Comparison of ENCODE assay signal across 8 cellular contexts in the genomic region with DNA sequence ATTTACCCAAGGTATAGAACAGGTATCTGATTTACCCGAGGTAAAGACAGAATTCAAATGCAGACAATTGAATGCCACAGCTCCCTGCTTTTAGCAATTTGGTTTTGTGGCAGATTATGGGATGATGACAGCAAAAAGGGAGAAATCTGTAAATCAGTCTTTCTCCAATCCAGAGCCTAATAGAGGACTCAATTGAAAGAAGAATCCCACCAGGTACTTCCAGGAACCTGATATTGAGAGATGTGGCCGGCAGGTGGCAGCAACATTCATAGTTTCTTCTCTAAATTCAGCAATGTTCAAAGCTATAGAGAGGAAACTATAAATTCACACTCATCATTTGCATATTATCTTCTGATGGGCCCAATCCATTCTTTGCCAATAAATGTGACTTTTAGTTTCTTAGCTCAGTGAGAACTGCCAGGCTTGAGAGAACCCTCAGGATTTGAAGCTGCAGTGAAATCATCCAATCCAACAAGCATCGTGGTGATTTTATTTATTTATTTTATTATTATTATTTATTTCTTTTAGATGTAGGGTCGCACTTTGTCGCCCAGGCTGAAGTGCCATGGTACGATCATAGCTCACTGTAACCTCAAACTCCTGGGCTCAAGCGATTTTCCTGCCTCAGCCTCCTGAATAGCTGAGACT. TPM values are rescaled to one million over a fixed set of nuclear protein-coding genes. Genes with fewer than 3 reads are reported as not detected.
DNase-seq lines count a peak whose midpoint lies in the region; ATAC-seq and TF ChIP-seq lines count a peak whose summit lies in the region.

No MANE protein-coding gene starts in this region.

- peak; percentile 76 for DNase-seq in ELR (ENCODE audit: low read depth)
- peak; percentile 78 for DNase-seq in NCI-H128 (lab: John Stamatoyannopoulos, UW; ENCODE audit: unreplicated experiment)
- peak; percentile 64 for DNase-seq in SW480 (ENCODE audit: low spot score)
- DNase-seq in activated naive CD8-positive, alpha-beta T cell treated with anti-CD3 and anti-CD28 coated beads for 36 hours, result peak; percentile 60
- peak; percentile 81 for DNase-seq in left ventricle myocardium superior
- DNase-seq in gastrocnemius medialis, result peak; percentile 11 to 52

- in situ Hi-C loops in gastrocnemius medialis (cut with MboI; ENCODE audit: low sequenced_read_pairs in 4 of 4), result loop anchor here in 3 of 4 donors (10.0 to 25.0 kb wide), 3 partner anchors 228 to 528 kb away; a partner anchor contains a TSS

- H3K36me3 Mint-ChIP-seq in activated naive CD8-positive, alpha-beta T cell treated with anti-CD3 and anti-CD28 coated beads for 36 hours, result no peaks in the 10 kb centered on the region

- no peak overlapping the region for H3K27ac ChIP-seq in gastrocnemius medialis

- H3K4me3 Mint-ChIP-seq in activated naive CD8-positive, alpha-beta T cell treated with anti-CD3 and anti-CD28 coated beads for 36 hours, result no peak overlapping the region

- no peak overlapping the region for H3K27ac Mint-ChIP-seq in activated naive CD8-positive, alpha-beta T cell treated with anti-CD3 and anti-CD28 coated beads for 36 hours

- H3K27me3 ChIP-seq in gastrocnemius medialis, result no peaks in the 10 kb centered on the region

- ATAC-seq in left ventricle myocardium superior, result peak; percentile 48
- ATAC-seq in gastrocnemius medialis, result peak in 1 of 2 donors; percentile 64
- no peak for ATAC-seq in GM18870 (IDR thresholded peaks at IDR 0.05; ENCODE audit: unreplicated experiment)
- ATAC-seq in HG03039 (IDR thresholded peaks at IDR 0.05; ENCODE audit: unreplicated experiment), result no peak

- H3K4me1 ChIP-seq in gastrocnemius medialis, result no peaks in the 10 kb centered on the region

- no peak for TF ChIP-seq POLR2A in gastrocnemius medialis (IDR thresholded peaks at IDR 0.05)

- peak; percentile 42 to 63 (median 56) for TF ChIP-seq CTCF in gastrocnemius medialis (IDR thresholded peaks at IDR 0.05 in 4 of 5, conservative IDR thresholded peaks at IDR 0.05 in 1 of 5)

- no peaks in the 10 kb centered on the region for H3K9me3 Mint-ChIP-seq in activated naive CD8-positive, alpha-beta T cell treated with anti-CD3 and anti-CD28 coated beads for 36 hours

- no peaks in the 10 kb centered on the region for H3K27me3 Mint-ChIP-seq in activated naive CD8-positive, alpha-beta T cell treated with anti-CD3 and anti-CD28 coated beads for 36 hours

- no peaks in the 10 kb centered on the region for H3K36me3 ChIP-seq in gastrocnemius medialis

- H3K4me1 Mint-ChIP-seq in activated naive CD8-positive, alpha-beta T cell treated with anti-CD3 and anti-CD28 coated beads for 36 hours, result no peaks in the 10 kb centered on the region

- H3K9me3 ChIP-seq in gastrocnemius medialis, result no peaks in the 10 kb centered on the region

- H3K4me3 ChIP-seq in gastrocnemius medialis, result no peak overlapping the region

- intact Hi-C loops in left ventricle myocardium superior (cut with micrococcal nuclease), result no loop called here
- intact Hi-C loops in gastrocnemius medialis (cut with DNase I; ENCODE audit: low total_unique reads), result loop anchor here (5.0 kb wide), 1 partner anchor 518 kb away; no protein-coding TSS in a partner anchor

RNA-seq across cellular contexts. Expression of a gene that starts 9.8 kb away (rescaled TPM):
- 10 to 100 TPM; 23.9 TPM for total RNA-seq in activated naive CD8-positive, alpha-beta T cell treated with anti-CD3 and anti-CD28 coated beads for 36 hours
- total RNA-seq in left ventricle myocardium superior (17.9 TPM), gastrocnemius medialis (10 to 100 TPM in 3 of 4 donors, 1 to 10 TPM in 1; 9.1 to 17.7 (median 13.4) TPM)

RNA-seq across cellular contexts. Expression of a gene that starts 30.9 kb away (rescaled TPM):
- total RNA-seq in activated naive CD8-positive, alpha-beta T cell treated with anti-CD3 and anti-CD28 coated beads for 36 hours, result 10 to 100 TPM; 15.0 to 17.1 TPM
- total RNA-seq in left ventricle myocardium superior, result 8.4 TPM
- 10 to 100 TPM in 2 of 4 donors, 1 to 10 TPM in 2; 6.5 to 15.0 (median 10.1) TPM for total RNA-seq in gastrocnemius medialis
